ENCODE assay signal across 1 cellular context in the genomic region with DNA sequence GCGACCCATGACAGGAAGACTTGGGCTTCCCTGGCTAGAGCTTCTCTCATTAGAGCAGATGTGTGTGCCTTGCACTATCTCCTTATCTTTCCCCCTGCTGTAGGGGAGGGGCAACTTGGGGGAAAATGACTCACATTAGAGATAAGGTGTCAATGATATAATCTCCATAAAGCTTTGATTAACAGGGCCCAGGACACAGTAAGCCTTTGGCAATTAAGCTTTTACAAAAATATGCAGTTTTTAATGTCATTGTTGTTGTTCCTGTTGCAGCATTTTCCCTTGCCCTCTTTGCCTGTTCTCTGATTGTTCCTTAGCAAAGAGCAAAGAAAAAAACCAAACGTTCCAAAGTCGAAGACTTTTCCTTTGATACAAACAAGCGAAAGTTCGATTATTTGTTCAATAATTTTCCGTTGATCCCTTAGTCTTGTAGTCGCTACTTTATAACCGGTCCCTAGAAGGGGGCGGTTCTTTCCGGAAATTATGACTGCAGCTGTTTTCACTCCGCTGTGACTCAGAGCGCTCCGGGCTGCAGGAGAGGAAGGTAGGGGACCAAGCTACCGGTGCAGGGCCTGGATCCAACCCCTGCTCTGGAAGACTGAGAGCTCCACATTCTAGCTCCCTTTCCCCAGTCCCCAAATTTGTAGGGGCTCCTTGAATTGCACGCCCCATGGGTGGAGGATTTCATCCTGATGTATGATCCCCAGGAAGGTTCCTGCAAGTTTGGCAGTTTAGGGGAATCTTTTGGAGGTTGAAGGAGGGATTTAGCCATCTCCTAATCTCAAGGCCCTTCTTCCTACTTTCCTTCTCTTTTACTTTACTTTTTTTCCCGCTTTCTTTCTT.
TF ChIP-seq lines count a peak whose summit lies in the region.

TSS of gene VWA5A (plus strand) at position 509 of the 840 bp plus-strand sequence. CDS start 2,062 bp downstream, outside the sequence.

TF ChIP-seq in K562, 482 proteins besides CTCF, POLR2A, EP300 and RAD21 (continued from another document and continues in another):
- TF ChIP-seq ZBTB49 (CRISPR knock-in tag; IDR thresholded peaks at IDR 0.05; ENCODE audit: borderline replicate concordance) (no peak), TOE1 (IDR thresholded peaks at IDR 0.05; ENCODE audit: borderline replicate concordance) (peak; percentile 73; the same call in 1 of the 2 replicates), TOE1 (CRISPR knock-in tag; IDR thresholded peaks at IDR 0.05; ENCODE audit: borderline replicate concordance, low read depth) (no peak), MAZ (CRISPR knock-in tag; conservative IDR thresholded peaks at IDR 0.05 in 1 of 2, IDR thresholded peaks at IDR 0.05 in 1 of 2) (peak; percentile 60 to 72; a peak in 3 of 4 replicates), ARNT (IDR thresholded peaks at IDR 0.05) (peak in 1 of 2 experiments; percentile 68; a peak in 1 of 4 replicates), PBX2 (CRISPR knock-in tag; IDR thresholded peaks at IDR 0.05; ENCODE audit: low read depth) (no peak), PBX2 (tag; conservative IDR thresholded peaks at IDR 0.05; ENCODE audit: low read depth) (0 out of 2 replicates have a peak, but pooled peaks have one; percentile 24), SIX5 (IDR thresholded peaks at IDR 0.05; ENCODE audit: borderline replicate concordance in 1 of 2, insufficient read depth in 1 of 2, low read depth in 1 of 2, low read length in 2 of 2) (no peak), RBM17 (IDR thresholded peaks at IDR 0.05; ENCODE audit: borderline replicate concordance, low read depth, low read length) (no peak), TFAM (CRISPR knock-in tag; conservative IDR thresholded peaks at IDR 0.05) (no peak), ATF1 (CRISPR knock-in tag; IDR thresholded peaks at IDR 0.05) (no peak), ATF1 (tag; IDR thresholded peaks at IDR 0.05) (peak; percentile 70), FOSL1 (tag; conservative IDR thresholded peaks at IDR 0.05) (peak; percentile 99), MITF (IDR thresholded peaks at IDR 0.05) (no peak), MECOM (CRISPR knock-in tag; IDR thresholded peaks at IDR 0.05) (no peak), ETV6 (IDR thresholded peaks at IDR 0.05; ENCODE audit: borderline replicate concordance in 1 of 2, low read depth in 2 of 2, low read length in 1 of 2) (no peak), ETV6 (CRISPR knock-in tag; IDR thresholded peaks at IDR 0.05; ENCODE audit: borderline replicate concordance) (no peak), TCF3 (CRISPR knock-in tag; IDR thresholded peaks at IDR 0.05) (no peak), MTA2 (IDR thresholded peaks at IDR 0.05; ENCODE audit: low read depth) (no peak), GATAD2A (IDR thresholded peaks at IDR 0.05) (peak; percentile 46; the same call in 1 of the 2 replicates), PHF20 (IDR thresholded peaks at IDR 0.05; ENCODE audit: partially characterized antibody) (peak; percentile 44), ZBTB12 (CRISPR knock-in tag; IDR thresholded peaks at IDR 0.05) (no peak), EP400 (IDR thresholded peaks at IDR 0.05) (peak; percentile 34; the same call in 1 of the 2 replicates), SMAD1 (IDR thresholded peaks at IDR 0.05; ENCODE audit: low read depth, low read length, partially characterized antibody) (peak; percentile 68), JUND (IDR thresholded peaks at IDR 0.05; ENCODE audit: borderline replicate concordance, low read depth, low read length) (peak; percentile 95), JUND (tag; IDR thresholded peaks at IDR 0.05; ENCODE audit: borderline replicate concordance, low read depth, low read length) (peak; percentile 93; the same call in 2 of the 3 replicates), ZNF586 (CRISPR knock-in tag; conservative IDR thresholded peaks at IDR 0.05) (no peak), DDX20 (tag; IDR thresholded peaks at IDR 0.05; ENCODE audit: low read depth) (no peak), EHMT2 (IDR thresholded peaks at IDR 0.05) (no peak; the same call in 1 of the 2 replicates), HIVEP1 (CRISPR knock-in tag; IDR thresholded peaks at IDR 0.05) (no peak), U2AF2 (optimal IDR thresholded peaks at IDR 0.05; ENCODE audit: low read depth, low read length) (no peak), HLTF (IDR thresholded peaks at IDR 0.05) (no peak), ZKSCAN1 (IDR thresholded peaks at IDR 0.05; ENCODE audit: low read depth, low read length) (no peak), RBM22 (IDR thresholded peaks at IDR 0.05; ENCODE audit: low read depth, low read length, poor library complexity, severe bottlenecking) (no peak), ZNF277 (CRISPR knock-in tag; IDR thresholded peaks at IDR 0.05; ENCODE audit: borderline replicate concordance) (no peak), IFI16 (CRISPR knock-in tag; IDR thresholded peaks at IDR 0.05) (no peak), ZNF197 (CRISPR knock-in tag; IDR thresholded peaks at IDR 0.05; ENCODE audit: low read depth) (peak; percentile 48; the same call in 1 of the 2 replicates), CBFA2T2 (conservative IDR thresholded peaks at IDR 0.05) (no peak; the same call in 1 of the 2 replicates), ZFPM2 (CRISPR knock-in tag; IDR thresholded peaks at IDR 0.05) (no peak), ZNF644 (tag; IDR thresholded peaks at IDR 0.05; ENCODE audit: low read depth) (no peak)
- TF ChIP-seq, protein P1, sequence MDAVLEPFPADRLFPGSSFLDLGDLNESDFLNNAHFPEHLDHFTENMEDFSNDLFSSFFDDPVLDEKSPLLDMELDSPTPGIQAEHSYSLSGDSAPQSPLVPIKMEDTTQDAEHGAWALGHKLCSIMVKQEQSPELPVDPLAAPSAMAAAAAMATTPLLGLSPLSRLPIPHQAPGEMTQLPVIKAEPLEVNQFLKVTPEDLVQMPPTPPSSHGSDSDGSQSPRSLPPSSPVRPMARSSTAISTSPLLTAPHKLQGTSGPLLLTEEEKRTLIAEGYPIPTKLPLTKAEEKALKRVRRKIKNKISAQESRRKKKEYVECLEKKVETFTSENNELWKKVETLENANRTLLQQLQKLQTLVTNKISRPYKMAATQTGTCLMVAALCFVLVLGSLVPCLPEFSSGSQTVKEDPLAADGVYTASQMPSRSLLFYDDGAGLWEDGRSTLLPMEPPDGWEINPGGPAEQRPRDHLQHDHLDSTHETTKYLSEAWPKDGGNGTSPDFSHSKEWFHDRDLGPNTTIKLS (IDR thresholded peaks at IDR 0.05; ENCODE audit: borderline replicate concordance, low read depth) = no peak; the same call in 1 of the 2 replicates
- TF ChIP-seq, protein P2, sequence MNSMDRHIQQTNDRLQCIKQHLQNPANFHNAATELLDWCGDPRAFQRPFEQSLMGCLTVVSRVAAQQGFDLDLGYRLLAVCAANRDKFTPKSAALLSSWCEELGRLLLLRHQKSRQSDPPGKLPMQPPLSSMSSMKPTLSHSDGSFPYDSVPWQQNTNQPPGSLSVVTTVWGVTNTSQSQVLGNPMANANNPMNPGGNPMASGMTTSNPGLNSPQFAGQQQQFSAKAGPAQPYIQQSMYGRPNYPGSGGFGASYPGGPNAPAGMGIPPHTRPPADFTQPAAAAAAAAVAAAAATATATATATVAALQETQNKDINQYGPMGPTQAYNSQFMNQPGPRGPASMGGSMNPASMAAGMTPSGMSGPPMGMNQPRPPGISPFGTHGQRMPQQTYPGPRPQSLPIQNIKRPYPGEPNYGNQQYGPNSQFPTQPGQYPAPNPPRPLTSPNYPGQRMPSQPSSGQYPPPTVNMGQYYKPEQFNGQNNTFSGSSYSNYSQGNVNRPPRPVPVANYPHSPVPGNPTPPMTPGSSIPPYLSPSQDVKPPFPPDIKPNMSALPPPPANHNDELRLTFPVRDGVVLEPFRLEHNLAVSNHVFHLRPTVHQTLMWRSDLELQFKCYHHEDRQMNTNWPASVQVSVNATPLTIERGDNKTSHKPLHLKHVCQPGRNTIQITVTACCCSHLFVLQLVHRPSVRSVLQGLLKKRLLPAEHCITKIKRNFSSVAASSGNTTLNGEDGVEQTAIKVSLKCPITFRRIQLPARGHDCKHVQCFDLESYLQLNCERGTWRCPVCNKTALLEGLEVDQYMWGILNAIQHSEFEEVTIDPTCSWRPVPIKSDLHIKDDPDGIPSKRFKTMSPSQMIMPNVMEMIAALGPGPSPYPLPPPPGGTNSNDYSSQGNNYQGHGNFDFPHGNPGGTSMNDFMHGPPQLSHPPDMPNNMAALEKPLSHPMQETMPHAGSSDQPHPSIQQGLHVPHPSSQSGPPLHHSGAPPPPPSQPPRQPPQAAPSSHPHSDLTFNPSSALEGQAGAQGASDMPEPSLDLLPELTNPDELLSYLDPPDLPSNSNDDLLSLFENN (IDR thresholded peaks at IDR 0.05; ENCODE audit: low read depth in 2 of 2, low read length in 2 of 2) = no peak
- TF ChIP-seq, protein P3, sequence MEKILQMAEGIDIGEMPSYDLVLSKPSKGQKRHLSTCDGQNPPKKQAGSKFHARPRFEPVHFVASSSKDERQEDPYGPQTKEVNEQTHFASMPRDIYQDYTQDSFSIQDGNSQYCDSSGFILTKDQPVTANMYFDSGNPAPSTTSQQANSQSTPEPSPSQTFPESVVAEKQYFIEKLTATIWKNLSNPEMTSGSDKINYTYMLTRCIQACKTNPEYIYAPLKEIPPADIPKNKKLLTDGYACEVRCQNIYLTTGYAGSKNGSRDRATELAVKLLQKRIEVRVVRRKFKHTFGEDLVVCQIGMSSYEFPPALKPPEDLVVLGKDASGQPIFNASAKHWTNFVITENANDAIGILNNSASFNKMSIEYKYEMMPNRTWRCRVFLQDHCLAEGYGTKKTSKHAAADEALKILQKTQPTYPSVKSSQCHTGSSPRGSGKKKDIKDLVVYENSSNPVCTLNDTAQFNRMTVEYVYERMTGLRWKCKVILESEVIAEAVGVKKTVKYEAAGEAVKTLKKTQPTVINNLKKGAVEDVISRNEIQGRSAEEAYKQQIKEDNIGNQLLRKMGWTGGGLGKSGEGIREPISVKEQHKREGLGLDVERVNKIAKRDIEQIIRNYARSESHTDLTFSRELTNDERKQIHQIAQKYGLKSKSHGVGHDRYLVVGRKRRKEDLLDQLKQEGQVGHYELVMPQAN (IDR thresholded peaks at IDR 0.05; ENCODE audit: borderline replicate concordance) = peak; percentile 69; the same call in 1 of the 2 replicates
